In genomic region chr3:14512944-14513332, GRCh38 we compare ENCODE assay signal across 1 cellular context.
TF ChIP-seq lines count a peak whose summit lies in the region.

No MANE protein-coding gene starts in this region.

TF ChIP-seq in K562, 482 proteins besides CTCF, POLR2A, EP300 and RAD21:
- TF ChIP-seq FOXA3 (CRISPR knock-in tag; conservative IDR thresholded peaks at IDR 0.05 in 1 of 2, IDR thresholded peaks at IDR 0.05 in 1 of 2) (no peak), ZKSCAN1 (IDR thresholded peaks at IDR 0.05; ENCODE audit: low read depth, low read length) (peak; percentile 96)
